In the genomic region with DNA sequence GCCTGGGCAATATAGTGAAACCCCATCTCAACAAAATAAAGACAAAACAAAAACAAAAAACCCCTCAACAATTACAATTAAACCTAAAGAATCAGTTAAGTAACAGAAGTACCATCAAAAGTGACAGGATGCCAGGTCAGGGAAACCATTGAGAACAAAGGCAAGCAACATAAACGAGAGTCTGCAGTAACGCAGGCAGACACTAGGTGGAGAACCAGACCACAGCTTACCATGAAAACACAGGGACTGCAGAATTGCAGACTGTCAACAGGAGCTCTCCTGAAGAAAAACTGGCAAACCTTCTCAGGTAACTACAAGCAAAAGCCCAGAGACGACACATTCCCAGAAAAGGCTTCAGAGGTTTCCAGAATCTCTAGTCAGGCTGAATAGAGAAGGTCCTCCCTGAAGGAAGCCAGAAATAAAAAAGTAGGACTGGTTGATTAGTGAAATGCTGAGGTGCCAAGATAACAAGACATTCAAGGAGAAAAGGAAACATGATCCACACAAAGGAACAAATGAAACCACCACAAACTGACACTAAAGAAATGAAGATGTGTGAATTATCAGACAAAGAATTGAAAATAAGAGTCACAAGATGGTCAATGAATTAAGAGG, we compare ENCODE assay signal across 8 cellular contexts. TPM values are rescaled to one million over a fixed set of nuclear protein-coding genes. Genes with fewer than 3 reads are reported as not detected.
DNase-seq lines count a peak whose midpoint lies in the region; ATAC-seq and TF ChIP-seq lines count a peak whose summit lies in the region.

No MANE protein-coding gene starts in this region.

- no peak overlapping the region for H3K4me3 ChIP-seq in left ventricle myocardium inferior

- H3K27ac ChIP-seq in left ventricle myocardium inferior (replicated peaks) = no peak overlapping the region

- H3K4me1 ChIP-seq in left ventricle myocardium inferior = peaks cover 32% of the 10 kb centered on the region

- DNase-seq in NCI-H146 treated with DMSO at 0.1 percent for 48 hours (lab: John Stamatoyannopoulos, UW; ENCODE audit: unreplicated experiment) (peak; percentile 90), T-helper 2 cell (peak; percentile 17 to 82 (median 53)), amniotic epithelial cell (ENCODE audit: low read depth) (peak; percentile 76), left ventricle myocardium inferior (peak; percentile 72), retina (peak; percentile 86)

- ATAC-seq in GM21447 (IDR thresholded peaks at IDR 0.05; ENCODE audit: unreplicated experiment) (no peak), HG03354 (IDR thresholded peaks at IDR 0.05; ENCODE audit: poor library complexity, severe bottlenecking, unreplicated experiment) (no peak)

- peaks cover 28% of the 10 kb centered on the region for H3K36me3 ChIP-seq in left ventricle myocardium inferior

- intact Hi-C loops in left ventricle myocardium inferior (cut with micrococcal nuclease) = no loop called here

- H3K9me3 ChIP-seq in left ventricle myocardium inferior (replicated peaks) = peaks cover 25% of the 10 kb centered on the region

- peak; percentile 85 for TF ChIP-seq CTCF in GM12873 (IDR thresholded peaks at IDR 0.05; ENCODE audit: insufficient read depth, low read depth, low read length, missing control alignments)
- TF ChIP-seq CTCF in left ventricle myocardium inferior (IDR thresholded peaks at IDR 0.05; ENCODE audit: borderline replicate concordance) = peak; percentile 96

- H3K27me3 ChIP-seq in left ventricle myocardium inferior (ENCODE audit: low read depth) = no peaks in the 10 kb centered on the region

RNA-seq across cellular contexts. Expression of a gene that starts 2.2 kb away (rescaled TPM):
- total RNA-seq in left ventricle myocardium inferior = 1.6 TPM

RNA-seq across cellular contexts. Expression of a gene that starts 36.5 kb away (rescaled TPM):
- total RNA-seq in left ventricle myocardium inferior = 7.3 TPM

RNA-seq across cellular contexts. Expression of a gene that starts 59.3 kb away (rescaled TPM):
- total RNA-seq in left ventricle myocardium inferior = 25.2 TPM
